Comparison of ENCODE assay signal across 30 cellular contexts in the genomic region with DNA sequence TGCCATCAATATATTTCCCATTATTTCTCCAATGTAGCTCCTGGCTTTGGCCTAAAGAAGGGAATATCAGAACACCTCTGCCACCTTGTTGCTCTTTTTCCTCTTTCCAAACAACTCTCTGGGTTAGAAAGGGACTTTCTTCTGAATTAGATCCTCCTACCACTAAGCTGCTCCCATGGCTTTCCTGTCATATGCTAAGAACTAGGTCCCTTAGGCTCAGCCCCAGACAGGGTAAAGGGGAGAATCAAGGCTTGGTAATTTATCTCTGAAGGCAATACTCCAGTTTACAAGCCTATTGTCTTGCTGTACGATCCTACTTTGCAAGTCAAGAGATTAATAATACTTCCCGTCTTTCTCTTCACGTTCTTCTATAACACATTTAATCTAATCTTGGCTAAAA.
"Had no signal": no experiment of that assay in that cellular context is flagged by ENCODE, and none has a peak within 500 bp of the region (broad histone marks: within the 10 kb centered on the region; RNA-seq: fewer than 3 reads in every experiment).

No MANE protein-coding gene starts in this region.

- H3K4me1 Mint-ChIP-seq: activated CD4-positive, alpha-beta memory T cell treated with anti-CD3 and anti-CD28 coated beads, Interleukin-2, amount 10 ng/mL, durations not matched to agents 7 days and 5 days; activated CD8-positive, alpha-beta memory T cell treated with anti-CD3 and anti-CD28 coated beads, Interleukin-2, amount 10 ng/mL, durations not matched to agents 7 days and 5 days; activated naive CD4-positive, alpha-beta T cell treated with anti-CD3 and anti-CD28 coated beads, Interleukin-2, amount 10 ng/mL, durations not matched to agents 7 days and 5 days; activated naive CD8-positive, alpha-beta T cell treated with anti-CD3 and anti-CD28 coated beads, Interleukin-2, amount 50 U/mL, for 24 hours; central memory CD8-positive, alpha-beta T cell; T-cell; T-helper 17 cell had no signal

- H3K36me3 ChIP-seq: brain microvascular endothelial cell, cardiac muscle cell had no signal

- H3K27ac ChIP-seq: brain microvascular endothelial cell, cardiac muscle cell had no signal

- H3K27me3 ChIP-seq: brain microvascular endothelial cell, cardiac muscle cell had no signal

- H3K27ac Mint-ChIP-seq: activated CD4-positive, alpha-beta memory T cell treated with anti-CD3 and anti-CD28 coated beads, Interleukin-2, amount 10 ng/mL, durations not matched to agents 7 days and 5 days; activated CD8-positive, alpha-beta memory T cell treated with anti-CD3 and anti-CD28 coated beads, Interleukin-2, amount 10 ng/mL, durations not matched to agents 7 days and 5 days; activated naive CD4-positive, alpha-beta T cell treated with anti-CD3 and anti-CD28 coated beads, Interleukin-2, amount 10 ng/mL, durations not matched to agents 7 days and 5 days; activated naive CD8-positive, alpha-beta T cell; activated naive CD8-positive, alpha-beta T cell treated with anti-CD3 and anti-CD28 coated beads, Interleukin-2, amount 50 U/mL, for 24 hours; T-cell; T-helper 17 cell had no signal

- H3K4me3 Mint-ChIP-seq: activated CD4-positive, alpha-beta memory T cell treated with anti-CD3 and anti-CD28 coated beads, Interleukin-2, amount 10 ng/mL, durations not matched to agents 7 days and 5 days; activated CD8-positive, alpha-beta memory T cell treated with anti-CD3 and anti-CD28 coated beads, Interleukin-2, amount 10 ng/mL, durations not matched to agents 7 days and 5 days; activated naive CD4-positive, alpha-beta T cell treated with anti-CD3 and anti-CD28 coated beads, Interleukin-2, amount 10 ng/mL, durations not matched to agents 7 days and 5 days; activated naive CD8-positive, alpha-beta T cell; activated naive CD8-positive, alpha-beta T cell treated with anti-CD3 and anti-CD28 coated beads, Interleukin-2, amount 50 U/mL, for 24 hours; central memory CD8-positive, alpha-beta T cell; T-cell; T-helper 17 cell had no signal

- H3K36me3 Mint-ChIP-seq: activated CD8-positive, alpha-beta memory T cell treated with anti-CD3 and anti-CD28 coated beads, Interleukin-2, amount 10 ng/mL, durations not matched to agents 7 days and 5 days; activated naive CD4-positive, alpha-beta T cell treated with anti-CD3 and anti-CD28 coated beads, Interleukin-2, amount 10 ng/mL, durations not matched to agents 7 days and 5 days; activated naive CD8-positive, alpha-beta T cell; T-cell had no signal

- H3K27me3 Mint-ChIP-seq: activated CD4-positive, alpha-beta memory T cell treated with anti-CD3 and anti-CD28 coated beads, Interleukin-2, amount 10 ng/mL, durations not matched to agents 7 days and 5 days; activated CD8-positive, alpha-beta memory T cell treated with anti-CD3 and anti-CD28 coated beads, Interleukin-2, amount 10 ng/mL, durations not matched to agents 7 days and 5 days; activated naive CD4-positive, alpha-beta T cell treated with anti-CD3 and anti-CD28 coated beads, Interleukin-2, amount 10 ng/mL, durations not matched to agents 7 days and 5 days; activated naive CD8-positive, alpha-beta T cell treated with anti-CD3 and anti-CD28 coated beads, Interleukin-2, amount 50 U/mL, for 24 hours had no signal

- H3K4me3 ChIP-seq: cardiac muscle cell had no signal

- DNase-seq: activated CD4-positive, alpha-beta memory T cell treated with anti-CD3 and anti-CD28 coated beads, Interleukin-2, amount 10 ng/mL, durations not matched to agents 7 days and 5 days; activated CD4-positive, alpha-beta T cell treated with anti-CD3 and anti-CD28 coated beads for 1 hour; activated CD4-positive, alpha-beta T cell treated with anti-CD3 and anti-CD28 coated beads for 48 hours; activated CD4-positive, CD25-positive, alpha-beta regulatory T cell; activated CD8-positive, alpha-beta memory T cell treated with anti-CD3 and anti-CD28 coated beads for 24 hours; activated CD8-positive, alpha-beta memory T cell treated with anti-CD3 and anti-CD28 coated beads, Interleukin-2, amount 10 ng/mL, durations not matched to agents 7 days and 5 days; activated CD8-positive, alpha-beta memory T cell treated with anti-CD3 and anti-CD28 coated beads, Interleukin-2, amount 50 U/mL, for 48 hours; activated effector memory CD4-positive, alpha-beta T cell treated with Interleukin-2 at 50 U/mL for 16 hours; activated naive CD4-positive, alpha-beta T cell treated with anti-CD3 and anti-CD28 coated beads, Interleukin-2, amount 10 ng/mL, durations not matched to agents 7 days and 5 days; activated naive CD8-positive, alpha-beta T cell treated with anti-CD3 and anti-CD28 coated beads, Interleukin-2, amount 50 U/mL, for 24 hours; activated T-cell treated with anti-CD3 and anti-CD28 coated beads, Interleukin-2, amount 50 U/mL, for 48 hours; anterior cingulate cortex; Karpas-422; KBM-7; NCI-H1105; NCI-H1417 treated with DMSO at 0.1 percent for 48 hours; NCI-H187 treated with DMSO at 0.1 percent for 48 hours; NCI-H2081; NCI-H2171 treated with DMSO at 0.1 percent for 48 hours; NCI-H345; NCI-H510A; NCI-H526; NCI-H748 treated with DMSO at 0.1 percent for 48 hours; SHP77 treated with DMSO at 0.1 percent for 48 hours; T-cell; T-helper 17 cell had no signal

- ATAC-seq: activated CD8-positive, alpha-beta memory T cell treated with anti-CD3 and anti-CD28 coated beads, Interleukin-2, amount 10 ng/mL, durations not matched to agents 7 days and 5 days; activated naive CD8-positive, alpha-beta T cell treated with anti-CD3 and anti-CD28 coated beads, Interleukin-2, amount 50 U/mL, for 24 hours; T-cell; T-helper 17 cell had no signal
